Comparison of ENCODE assay signal across 19 cellular contexts in the genomic region with DNA sequence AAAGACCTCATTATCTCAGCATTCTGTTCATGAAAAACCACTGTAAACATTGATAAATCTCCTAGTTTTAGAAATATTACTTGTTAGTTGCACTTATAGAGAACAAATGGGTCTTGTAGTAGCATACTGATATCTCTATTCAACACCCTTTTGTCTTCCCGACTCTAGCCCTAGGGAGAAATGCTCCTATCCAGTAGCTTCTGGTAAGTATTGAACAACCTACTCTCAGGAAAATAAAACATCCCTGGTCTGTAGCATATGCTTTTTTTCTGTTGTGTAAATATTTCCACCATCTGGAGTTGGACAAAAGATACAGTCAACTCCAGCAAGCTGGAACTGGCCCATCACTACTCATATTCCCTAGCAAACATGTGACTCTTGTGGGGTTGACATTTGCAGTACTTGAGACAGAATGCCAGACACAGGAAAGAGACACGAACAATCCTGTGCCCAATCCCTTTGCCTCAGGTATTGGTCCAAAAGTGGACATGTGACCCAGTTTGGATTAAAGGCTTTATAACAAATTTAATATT.
DNase-seq lines count a peak whose midpoint lies in the region; ATAC-seq and TF ChIP-seq lines count a peak whose summit lies in the region.
"Had no signal": no experiment of that assay in that cellular context is flagged by ENCODE, and none has a peak within 500 bp of the region (broad histone marks: within the 10 kb centered on the region; RNA-seq: fewer than 3 reads in every experiment).

No MANE protein-coding gene starts in this region.

- POLR2A ChIA-PET in MCF 10A (lab: Yijun Ruan, JAX) = interaction anchor here (0.9 to 1.0 kb wide), 2 partner anchors 12 to 21 kb away, joined by 3 to 4 read pairs; no protein-coding TSS in a partner anchor

- no peak overlapping the region for H3K27ac Mint-ChIP-seq in MCF 10A (ENCODE audit: low read depth, unreplicated experiment)
- H3K27ac Mint-ChIP-seq: activated naive CD4-positive, alpha-beta T cell treated with anti-CD3 and anti-CD28 coated beads for 36 hours; CD4-positive, alpha-beta T cell had no signal

- TF ChIP-seq POLR2A in breast epithelium (IDR thresholded peaks at IDR 0.05) = no peak

- dilution Hi-C loops in mammary epithelial cell (cut with HindIII; ENCODE audit: low sequenced_read_pairs) = no loop called here

- TF ChIP-seq CTCF in MCF 10A (IDR thresholded peaks at IDR 0.05; ENCODE audit: unreplicated experiment) (no peak), breast epithelium (IDR thresholded peaks at IDR 0.05) (no peak), mammary epithelial cell (conservative IDR thresholded peaks at IDR 0.05 in 1 of 2, IDR thresholded peaks at IDR 0.05 in 1 of 2; ENCODE audit: extremely low read depth in 1 of 2, insufficient read depth in 1 of 2, low read depth in 1 of 2, low read length in 2 of 2) (no peak)

- in situ Hi-C loops in mammary epithelial cell (cut with MboI; ENCODE audit: low sequenced_read_pairs in 2 of 2) = no loop called here

- H3K27me3 Mint-ChIP-seq in MCF 10A (ENCODE audit: insufficient read depth, unreplicated experiment) = no peaks in the 10 kb centered on the region

- no peaks in the 10 kb centered on the region for H3K36me3 Mint-ChIP-seq in MCF 10A (ENCODE audit: insufficient read depth, unreplicated experiment)

- DNase-seq in MCF 10A (ENCODE audit: unreplicated experiment) = peak; percentile 27
- DNase-seq in breast epithelium (ENCODE audit: low spot score in 2 of 2) = no peak
- DNase-seq in NCI-H2171 (lab: John Stamatoyannopoulos, UW) = peak; percentile 80
- DNase-seq in mammary epithelial cell = peak; percentile 17
- no peak for DNase-seq in SW480 (ENCODE audit: low spot score)
- no peak for DNase-seq in activated gamma-delta T cell (lab: John Stamatoyannopoulos, UW)
- DNase-seq in SIG-M5 treated with dmso at 0.1 percent for 504 hours (lab: John Stamatoyannopoulos, UW; ENCODE audit: unreplicated experiment) = no peak
- DNase-seq: activated CD8-positive, alpha-beta memory T cell treated with anti-CD3 and anti-CD28 coated beads, Interleukin-2, amount 50 U/mL, for 48 hours; activated naive CD4-positive, alpha-beta T cell treated with anti-CD3 and anti-CD28 coated beads for 36 hours; body of pancreas; CD4-positive, alpha-beta T cell; MV-4-11; NK-92 treated with Interleukin-12 subunit alpha and Interleukin-12 subunit beta, amount 100 ng/mL, for 24 hours; SIG-M5; upper lobe of left lung had no signal

- intact Hi-C loops in MCF 10A (cut with micrococcal nuclease) (no loop called here), breast epithelium (cut with DNase I; ENCODE audit: low total_unique reads) (no loop called here), mammary epithelial cell (cut with micrococcal nuclease) (no loop called here)

- H3K27ac ChIP-seq in breast epithelium = no peak overlapping the region
- no peak overlapping the region for H3K27ac ChIP-seq in mammary epithelial cell (ENCODE audit: insufficient read depth, low read depth, low read length)
- H3K27ac ChIP-seq: upper lobe of left lung had no signal

- no peak overlapping the region for H3K9ac ChIP-seq in mammary epithelial cell (ENCODE audit: insufficient read depth, low read length)

- CTCF ChIA-PET in MCF 10A (lab: Yijun Ruan, JAX) = no interaction called here
- CTCF ChIA-PET in mammary epithelial cell (lab: Charles Lee; ENCODE audit: low non-redundant PET) = no interaction called here

- H3K4me3 Mint-ChIP-seq in MCF 10A (ENCODE audit: unreplicated experiment) = no peak overlapping the region
- H3K4me3 Mint-ChIP-seq: activated naive CD4-positive, alpha-beta T cell treated with anti-CD3 and anti-CD28 coated beads for 36 hours; CD4-positive, alpha-beta T cell had no signal

- BruUV-seq in MCF 10A (replicated peaks; lab: Mats Ljungman, UMichigan) (no TSS peak), mammary epithelial cell (replicated peaks; lab: Mats Ljungman, UMichigan) (no TSS peak)

- H3K36me3 ChIP-seq in breast epithelium (no peaks in the 10 kb centered on the region), mammary epithelial cell (ENCODE audit: insufficient read depth, low read length) (no peaks in the 10 kb centered on the region)
- H3K36me3 ChIP-seq: upper lobe of left lung had no signal

- H3K4me3 ChIP-seq in breast epithelium = no peak overlapping the region
- H3K4me3 ChIP-seq in mammary epithelial cell (replicated peaks in 1 of 3; ENCODE audit: insufficient read depth in 1 of 3, low read depth in 2 of 3, low read length in 3 of 3) = no peak overlapping the region
- H3K4me3 ChIP-seq: body of pancreas, smooth muscle cell, upper lobe of left lung had no signal

- H3K4me1 Mint-ChIP-seq in MCF 10A (ENCODE audit: insufficient read depth, unreplicated experiment) = peaks cover 7% of the 10 kb centered on the region

- no peak overlapping the region for H2AFZ ChIP-seq in mammary epithelial cell (ENCODE audit: low read depth, low read length)

- H4K20me1 ChIP-seq in mammary epithelial cell (ENCODE audit: insufficient read depth, low read length) = no peaks in the 10 kb centered on the region

- H3K9me3 ChIP-seq in breast epithelium (no peaks in the 10 kb centered on the region), mammary epithelial cell (replicated peaks; ENCODE audit: insufficient read depth, low read length) (no peaks in the 10 kb centered on the region)
- H3K9me3 ChIP-seq: body of pancreas, upper lobe of left lung had no signal

- H3K79me2 ChIP-seq in mammary epithelial cell (ENCODE audit: insufficient read depth, low read length) = no peaks in the 10 kb centered on the region

- WGBS in mammary epithelial cell (ENCODE audit: low coverage, missing lambda C conversion rate) = 11% methylated on average over 2 of the region's 2 CpGs

- H3K4me2 ChIP-seq in mammary epithelial cell (ENCODE audit: insufficient read depth, low read depth, low read length) = no peak overlapping the region
- H3K4me2 ChIP-seq: smooth muscle cell had no signal

- no peaks in the 10 kb centered on the region for H3K9me3 Mint-ChIP-seq in MCF 10A (ENCODE audit: unreplicated experiment)
- H3K9me3 Mint-ChIP-seq: activated naive CD4-positive, alpha-beta T cell treated with anti-CD3 and anti-CD28 coated beads for 36 hours; CD4-positive, alpha-beta T cell had no signal

- H3K27me3 ChIP-seq in breast epithelium (no peaks in the 10 kb centered on the region), mammary epithelial cell (ENCODE audit: insufficient read depth, low read length) (no peaks in the 10 kb centered on the region)
- H3K27me3 ChIP-seq: body of pancreas, upper lobe of left lung had no signal

- no peak for ATAC-seq in GM21737 (IDR thresholded peaks at IDR 0.05; ENCODE audit: unreplicated experiment)
- ATAC-seq: body of pancreas, HCT116, left lobe of liver had no signal

- H3K4me1 ChIP-seq in breast epithelium (no peaks in the 10 kb centered on the region), mammary epithelial cell (ENCODE audit: insufficient read depth, low read length) (no peaks in the 10 kb centered on the region)
- H3K4me1 ChIP-seq: upper lobe of left lung had no signal

Comparison
In these comparisons a context has a peak if more than half of its experiments do, and no peak if none do; other contexts are left out.
1. DNase-seq: peak in MCF 10A (single experiment), NCI-H2171 (single experiment) and mammary epithelial cell (single experiment); none in breast epithelium (0 of 2), SW480 (single experiment), activated gamma-delta T cell (single experiment) and SIG-M5 treated with dmso at 0.1 percent for 504 hours (single experiment).